In genomic region chr13:111115051-111115840, GRCh38 we compare ENCODE assay signal across 1 cellular context.
A peak's percentile ranks its signal among the peaks of the same experiment; 100 is the strongest.
TF ChIP-seq lines count a peak whose summit lies in the region.

TSS of gene ARHGEF7 (plus strand) at chr13:111115310. CDS start at chr13:111115527, 217 bp downstream.

TF ChIP-seq in endothelial cell of umbilical vein, 7 proteins besides CTCF, POLR2A, EP300 and RAD21:
- TF ChIP-seq EZH2 (IDR thresholded peaks at IDR 0.05; ENCODE audit: borderline replicate concordance, low read depth, low read length, severe bottlenecking) (peak; percentile 21), MYC (IDR thresholded peaks at IDR 0.05; ENCODE audit: low read depth, low read length) (no peak)
